In genomic region chr3:54033761-54034160, GRCh38 we compare ENCODE assay signal across 20 cellular contexts.
DNase-seq lines count a peak whose midpoint lies in the region; ATAC-seq and TF ChIP-seq lines count a peak whose summit lies in the region.
"Had no signal": no experiment of that assay in that cellular context is flagged by ENCODE, and none has a peak within 500 bp of the region (broad histone marks: within the 10 kb centered on the region; RNA-seq: fewer than 3 reads in every experiment).

No MANE protein-coding gene starts in this region.

- no peaks in the 10 kb centered on the region for H3K4me1 Mint-ChIP-seq in MCF 10A (ENCODE audit: insufficient read depth, unreplicated experiment)
- H3K4me1 Mint-ChIP-seq in natural killer cell treated with Interleukin-12 subunit alpha and Interleukin-12 subunit beta and Interleukin-15 and Interleukin-18, amount 100 ng/mL, for 72 hours (ENCODE audit: low read depth in 2 of 2): no peaks in the 10 kb centered on the region
- H3K4me1 Mint-ChIP-seq: CD8-positive, alpha-beta memory T cell had no signal

- H3K36me3 Mint-ChIP-seq in MCF 10A (ENCODE audit: insufficient read depth, unreplicated experiment): no peaks in the 10 kb centered on the region
- no peaks in the 10 kb centered on the region for H3K36me3 Mint-ChIP-seq in natural killer cell treated with Interleukin-12 subunit alpha and Interleukin-12 subunit beta and Interleukin-15 and Interleukin-18, amount 100 ng/mL, for 72 hours

- no peak overlapping the region for H3K27ac ChIP-seq in right cardiac atrium (ENCODE audit: low read length)
- H3K27ac ChIP-seq: C4-2B had no signal

- CTCF ChIA-PET in MCF 10A (lab: Yijun Ruan, JAX): no interaction called here

- DNase-seq in right cardiac atrium (peak in 2 of 3 donors; percentile 51 to 68), left ventricle myocardium superior (no peak), MCF 10A (ENCODE audit: unreplicated experiment) (peak; percentile 52), occipital lobe (lab: John Stamatoyannopoulos, UW) (peak; percentile 57), medulla oblongata (ENCODE audit: extremely low spot score) (no peak)
- no peak for DNase-seq in natural killer cell treated with Interleukin-12 subunit alpha and Interleukin-12 subunit beta and Interleukin-15 and Interleukin-18, amount 100 ng/mL, for 72 hours (ENCODE audit: low spot score)
- DNase-seq: AML-193; CD8-positive, alpha-beta memory T cell; DMS53; EL; Karpas-422; MM.1S; NCI-H1092 treated with DMSO at 0.1 percent for 48 hours; NCI-H1436 treated with DMSO at 0.1 percent for 48 hours; NCI-H1930; NCI-H524; NCI-H82 had no signal

- no peaks in the 10 kb centered on the region for H3K4me1 ChIP-seq in right cardiac atrium (ENCODE audit: control insufficient read depth, insufficient read depth, low read length)

- H3K27ac Mint-ChIP-seq in MCF 10A (ENCODE audit: low read depth, unreplicated experiment): no peak overlapping the region
- H3K27ac Mint-ChIP-seq in natural killer cell treated with Interleukin-12 subunit alpha and Interleukin-12 subunit beta and Interleukin-15 and Interleukin-18, amount 100 ng/mL, for 72 hours: no peak overlapping the region
- H3K27ac Mint-ChIP-seq: CD8-positive, alpha-beta memory T cell had no signal

- 72% methylated on average over 17 of the region's 17 CpGs for WGBS in right cardiac atrium

- peak overlapping the region; percentile 6 for H3K4me3 Mint-ChIP-seq in MCF 10A (ENCODE audit: unreplicated experiment)
- H3K4me3 Mint-ChIP-seq in natural killer cell treated with Interleukin-12 subunit alpha and Interleukin-12 subunit beta and Interleukin-15 and Interleukin-18, amount 100 ng/mL, for 72 hours: no peak overlapping the region
- H3K4me3 Mint-ChIP-seq: CD8-positive, alpha-beta memory T cell had no signal

- no peak overlapping the region for H3K4me3 ChIP-seq in right cardiac atrium (ENCODE audit: low read length)

- ATAC-seq in right cardiac atrium (no peak), left ventricle myocardium superior (no peak), HG03378 (IDR thresholded peaks at IDR 0.05; ENCODE audit: unreplicated experiment) (no peak)
- no peak for ATAC-seq in natural killer cell treated with Interleukin-12 subunit alpha and Interleukin-12 subunit beta and Interleukin-15 and Interleukin-18, amount 100 ng/mL, for 72 hours
- ATAC-seq: Panc1 had no signal

- H3K27me3 Mint-ChIP-seq in MCF 10A (ENCODE audit: insufficient read depth, unreplicated experiment): no peaks in the 10 kb centered on the region
- H3K27me3 Mint-ChIP-seq in natural killer cell treated with Interleukin-12 subunit alpha and Interleukin-12 subunit beta and Interleukin-15 and Interleukin-18, amount 100 ng/mL, for 72 hours: peaks cover 10 to 15% of the 10 kb centered on the region in 2 donors

- no TSS peak for BruUV-seq in MCF 10A (replicated peaks; lab: Mats Ljungman, UMichigan)

- H3K27me3 ChIP-seq in right cardiac atrium (ENCODE audit: control insufficient read depth, insufficient read depth): no peaks in the 10 kb centered on the region

- intact Hi-C loops in right cardiac atrium (cut with DNase I): no loop called here
- intact Hi-C loops in left ventricle myocardium superior (cut with micrococcal nuclease): no loop called here
- intact Hi-C loops in MCF 10A (cut with micrococcal nuclease): no loop called here

- no peaks in the 10 kb centered on the region for H3K9me3 Mint-ChIP-seq in MCF 10A (ENCODE audit: unreplicated experiment)
- no peaks in the 10 kb centered on the region for H3K9me3 Mint-ChIP-seq in natural killer cell treated with Interleukin-12 subunit alpha and Interleukin-12 subunit beta and Interleukin-15 and Interleukin-18, amount 100 ng/mL, for 72 hours

- no peaks in the 10 kb centered on the region for H3K9me3 ChIP-seq in right cardiac atrium (ENCODE audit: control insufficient read depth, low read length)

- TF ChIP-seq CTCF in MCF 10A (IDR thresholded peaks at IDR 0.05; ENCODE audit: unreplicated experiment): no peak

- POLR2A ChIA-PET in MCF 10A (lab: Yijun Ruan, JAX): interaction anchor here (1.5 kb wide), 1 partner anchor 33 kb away, joined by 4 read pairs; no protein-coding TSS in a partner anchor

Comparison
In these comparisons a context has a peak if more than half of its experiments do, and no peak if none do; other contexts are left out.
1. DNase-seq: peak in right cardiac atrium (2 of 3), MCF 10A (single experiment) and occipital lobe (single experiment); none in left ventricle myocardium superior (single experiment), natural killer cell treated with Interleukin-12 subunit alpha and Interleukin-12 subunit beta and Interleukin-15 and Interleukin-18, amount 100 ng/mL, for 72 hours (single experiment) and medulla oblongata (single experiment).